ENCODE assay signal across 19 cellular contexts in the genomic region with DNA sequence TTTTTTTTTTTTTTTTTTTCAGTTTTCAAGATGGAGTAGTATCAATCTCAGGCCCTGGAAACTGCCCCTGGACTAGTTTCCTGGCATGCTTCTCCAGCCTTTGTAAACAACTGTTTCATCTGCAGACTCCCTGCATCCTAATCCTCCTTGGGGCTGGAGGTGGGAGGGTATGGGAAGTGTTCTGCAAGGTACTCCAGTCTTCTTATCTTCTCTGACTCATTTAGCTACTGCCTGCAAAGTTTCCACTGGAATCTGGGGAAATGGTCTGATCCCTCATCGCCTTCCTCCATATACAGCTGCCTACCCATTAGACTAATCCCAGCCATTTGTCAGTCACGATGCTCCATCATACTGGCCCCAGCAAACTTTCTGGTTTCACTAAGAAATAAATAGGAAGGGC. TPM values are rescaled to one million over a fixed set of nuclear protein-coding genes. Genes with fewer than 3 reads are reported as not detected.
A peak's percentile ranks its signal among the peaks of the same experiment; 100 is the strongest.
DNase-seq lines count a peak whose midpoint lies in the region; ATAC-seq, FAIRE-seq and TF ChIP-seq lines count a peak whose summit lies in the region.
"Had no signal": no experiment of that assay in that cellular context is flagged by ENCODE, and none has a peak within 500 bp of the region (broad histone marks: within the 10 kb centered on the region; RNA-seq: fewer than 3 reads in every experiment).

No MANE protein-coding gene starts in this region.

- peak; percentile 74 for DNase-seq in ELF-1 (ENCODE audit: low read depth, low spot score)
- peak; percentile 65 to 89 for DNase-seq in NCI-H524 (lab: John Stamatoyannopoulos, UW)
- no peak for DNase-seq in nephron progenitor cell
- DNase-seq in posterior vena cava (ENCODE audit: low spot score) = no peak
- no peak for DNase-seq in activated T-cell treated with anti-CD3 and anti-CD28 coated beads, Interleukin-2, amount 50 U/mL, for 72 hours
- no peak for DNase-seq in HTR-8/SVneo (ENCODE audit: insufficient read length, low spot score)
- no peak for DNase-seq in ureter (ENCODE audit: low spot score)
- DNase-seq: activated CD8-positive, alpha-beta T cell treated with anti-CD3 and anti-CD28 coated beads, Interleukin-2, amount 10 ng/mL, durations not matched to agents 7 days and 5 days; aorta; Karpas-422; left ventricle myocardium inferior; natural killer cell; NCI-H146; NCI-H446 treated with DMSO at 0.1 percent for 48 hours; right cardiac atrium; stimulated activated CD4-positive, alpha-beta T cell treated with anti-CD3 and anti-CD28 coated beads, Interleukin-1b, Interleukin-23, amount 100 ng/mL, for 48 hours had no signal

- H3K4me1 Mint-ChIP-seq in brain (peaks cover 71% of the 10 kb centered on the region), nephron progenitor cell (peaks cover 71% of the 10 kb centered on the region)
- peaks cover 28% of the 10 kb centered on the region for H3K4me1 Mint-ChIP-seq in activated T-cell treated with anti-CD3 and anti-CD28 coated beads, Interleukin-2, amount 50 U/mL, for 72 hours (ENCODE audit: low read depth)

- no peaks in the 10 kb centered on the region for H3K9me3 Mint-ChIP-seq in brain
- no peaks in the 10 kb centered on the region for H3K9me3 Mint-ChIP-seq in nephron progenitor cell
- H3K9me3 Mint-ChIP-seq in activated T-cell treated with anti-CD3 and anti-CD28 coated beads, Interleukin-2, amount 50 U/mL, for 72 hours = no peaks in the 10 kb centered on the region
- H3K9me3 Mint-ChIP-seq: activated T-helper 17 cell treated with anti-CD3 and anti-CD28 coated beads, Interleukin-2, amount 50 U/mL, for 72 hours; natural killer cell had no signal

- peak overlapping the region in 3 of 5 experiments; percentile 1 to 22 (median 11) for H3K4me3 Mint-ChIP-seq in brain
- no peak overlapping the region for H3K4me3 Mint-ChIP-seq in nephron progenitor cell
- H3K4me3 Mint-ChIP-seq in activated T-cell treated with anti-CD3 and anti-CD28 coated beads, Interleukin-2, amount 50 U/mL, for 72 hours = no peak overlapping the region
- H3K4me3 Mint-ChIP-seq: activated CD8-positive, alpha-beta T cell treated with anti-CD3 and anti-CD28 coated beads, Interleukin-2, amount 10 ng/mL, durations not matched to agents 7 days and 5 days; activated T-helper 17 cell treated with anti-CD3 and anti-CD28 coated beads, Interleukin-2, amount 50 U/mL, for 72 hours; natural killer cell had no signal

- H3K27me3 Mint-ChIP-seq in brain (no peaks in the 10 kb centered on the region), nephron progenitor cell (ENCODE audit: low read depth, poor library complexity) (peaks cover 22% of the 10 kb centered on the region)
- H3K27me3 Mint-ChIP-seq in activated T-cell treated with anti-CD3 and anti-CD28 coated beads, Interleukin-2, amount 50 U/mL, for 72 hours (ENCODE audit: low read depth) = peaks cover 35% of the 10 kb centered on the region

- TF ChIP-seq CTCF in brain (conservative IDR thresholded peaks at IDR 0.05) (no peak), nephron progenitor cell (IDR thresholded peaks at IDR 0.05) (no peak)

- FAIRE-seq in HTR-8/SVneo (lab: Jason Lieb, UNC) = no peak

- no peak for ATAC-seq in activated T-cell treated with anti-CD3 and anti-CD28 coated beads, Interleukin-2, amount 50 U/mL, for 72 hours (replicated peaks in 1 of 2)
- ATAC-seq: activated CD8-positive, alpha-beta T cell treated with anti-CD3 and anti-CD28 coated beads, Interleukin-2, amount 10 ng/mL, durations not matched to agents 7 days and 5 days; activated T-helper 17 cell treated with anti-CD3 and anti-CD28 coated beads, Interleukin-2, amount 50 U/mL, for 72 hours; natural killer cell; right cardiac atrium had no signal

- H3K27ac Mint-ChIP-seq in brain (peak overlapping the region; percentile 81 to 96 (median 82)), nephron progenitor cell (peak overlapping the region; percentile 41)
- H3K27ac Mint-ChIP-seq in activated T-cell treated with anti-CD3 and anti-CD28 coated beads, Interleukin-2, amount 50 U/mL, for 72 hours = no peak overlapping the region
- H3K27ac Mint-ChIP-seq: activated CD8-positive, alpha-beta T cell treated with anti-CD3 and anti-CD28 coated beads, Interleukin-2, amount 10 ng/mL, durations not matched to agents 7 days and 5 days; activated T-helper 17 cell treated with anti-CD3 and anti-CD28 coated beads, Interleukin-2, amount 50 U/mL, for 72 hours; natural killer cell had no signal

- H3K36me3 Mint-ChIP-seq in brain (no peaks in the 10 kb centered on the region), nephron progenitor cell (ENCODE audit: low read depth) (no peaks in the 10 kb centered on the region)
- H3K36me3 Mint-ChIP-seq in activated T-cell treated with anti-CD3 and anti-CD28 coated beads, Interleukin-2, amount 50 U/mL, for 72 hours (ENCODE audit: insufficient read depth in 2 of 2) = peaks cover 0 to 2% of the 10 kb centered on the region in 2 donors
- H3K36me3 Mint-ChIP-seq: natural killer cell had no signal

- intact Hi-C loops in posterior vena cava (cut with DNase I) = loop anchor here in 1 of 2 donors (5.0 kb wide), 1 partner anchor 34 kb away; no protein-coding TSS in a partner anchor

RNA-seq across cellular contexts. Expression of a gene that starts 21.5 kb away (rescaled TPM):
- 7.2 TPM for polyA plus RNA-seq in brain (ENCODE audit: insufficient read depth, low read depth, low replicate concordance)
- total RNA-seq in posterior vena cava (100 to 1,000 TPM in 1 of 2 donors, 10 to 100 TPM in 1; 75.0 to 136 TPM), ureter (29.1 TPM)
- 10 to 100 TPM; 11.7 to 14.2 TPM for total RNA-seq in activated T-cell treated with anti-CD3 and anti-CD28 coated beads, Interleukin-2, amount 50 U/mL, for 72 hours

RNA-seq across cellular contexts. Expression of a gene that starts 32.0 kb away (rescaled TPM):
- polyA plus RNA-seq in brain (ENCODE audit: insufficient read depth, low read depth, low replicate concordance) = 137 TPM
- 100 to 1,000 TPM; 255 to 263 TPM for total RNA-seq in posterior vena cava
- total RNA-seq in activated T-cell treated with anti-CD3 and anti-CD28 coated beads, Interleukin-2, amount 50 U/mL, for 72 hours = 100 to 1,000 TPM; 214 to 237 TPM
- total RNA-seq in ureter = 143 TPM

RNA-seq across cellular contexts. Expression of a gene that starts 45.2 kb away (rescaled TPM):
- 106 TPM for polyA plus RNA-seq in brain (ENCODE audit: insufficient read depth, low read depth, low replicate concordance)
- total RNA-seq in posterior vena cava = 10 to 100 TPM; 80.3 to 95.8 TPM
- 100 to 1,000 TPM; 232 to 255 TPM for total RNA-seq in activated T-cell treated with anti-CD3 and anti-CD28 coated beads, Interleukin-2, amount 50 U/mL, for 72 hours
- total RNA-seq in ureter = 207 TPM

RNA-seq across cellular contexts. Expression of a gene that starts 58.4 kb away (rescaled TPM):
- polyA plus RNA-seq in brain (ENCODE audit: insufficient read depth, low read depth, low replicate concordance) = 30.5 TPM
- total RNA-seq in posterior vena cava (not detected), ureter (12.2 TPM)
- total RNA-seq in activated T-cell treated with anti-CD3 and anti-CD28 coated beads, Interleukin-2, amount 50 U/mL, for 72 hours = not detected
- total RNA-seq: activated CD8-positive, alpha-beta T cell treated with anti-CD3 and anti-CD28 coated beads, Interleukin-2, amount 10 ng/mL, durations not matched to agents 7 days and 5 days; activated T-helper 17 cell treated with anti-CD3 and anti-CD28 coated beads, Interleukin-2, amount 50 U/mL, for 72 hours; aorta; fibroblast of lung; natural killer cell; right cardiac atrium had no signal
- polyA plus RNA-seq: fibroblast of lung, right cardiac atrium had no signal

Comparison
In these comparisons a context has a peak if more than half of its experiments do, and no peak if none do; other contexts are left out.
1. DNase-seq: peak in ELF-1 (single experiment) and NCI-H524 (2 of 2); none in nephron progenitor cell (single experiment), posterior vena cava (single experiment), activated T-cell treated with anti-CD3 and anti-CD28 coated beads, Interleukin-2, amount 50 U/mL, for 72 hours (0 of 2), HTR-8/SVneo (single experiment) and ureter (single experiment).
2. H3K4me3 Mint-ChIP-seq: peak in brain (3 of 5); none in nephron progenitor cell (single experiment) and activated T-cell treated with anti-CD3 and anti-CD28 coated beads, Interleukin-2, amount 50 U/mL, for 72 hours (0 of 2).